1 cellular context compared by ENCODE assay signal in genomic region chr2:101732199-101732598, GRCh38.
A peak's percentile ranks its signal among the peaks of the same experiment; 100 is the strongest.
TF ChIP-seq lines count a peak whose summit lies in the region.

No MANE protein-coding gene starts in this region.

TF ChIP-seq in HEK293, 187 proteins besides CTCF, POLR2A, EP300 and RAD21 (continued from another document and continues in another):
- no peak for TF ChIP-seq ZBTB49 (tag by site-specific recombination; IDR thresholded peaks at IDR 0.05; ENCODE audit: low read depth)
- no peak for TF ChIP-seq KLF1 (tag by site-specific recombination; IDR thresholded peaks at IDR 0.05)
- TF ChIP-seq, protein P1, sequence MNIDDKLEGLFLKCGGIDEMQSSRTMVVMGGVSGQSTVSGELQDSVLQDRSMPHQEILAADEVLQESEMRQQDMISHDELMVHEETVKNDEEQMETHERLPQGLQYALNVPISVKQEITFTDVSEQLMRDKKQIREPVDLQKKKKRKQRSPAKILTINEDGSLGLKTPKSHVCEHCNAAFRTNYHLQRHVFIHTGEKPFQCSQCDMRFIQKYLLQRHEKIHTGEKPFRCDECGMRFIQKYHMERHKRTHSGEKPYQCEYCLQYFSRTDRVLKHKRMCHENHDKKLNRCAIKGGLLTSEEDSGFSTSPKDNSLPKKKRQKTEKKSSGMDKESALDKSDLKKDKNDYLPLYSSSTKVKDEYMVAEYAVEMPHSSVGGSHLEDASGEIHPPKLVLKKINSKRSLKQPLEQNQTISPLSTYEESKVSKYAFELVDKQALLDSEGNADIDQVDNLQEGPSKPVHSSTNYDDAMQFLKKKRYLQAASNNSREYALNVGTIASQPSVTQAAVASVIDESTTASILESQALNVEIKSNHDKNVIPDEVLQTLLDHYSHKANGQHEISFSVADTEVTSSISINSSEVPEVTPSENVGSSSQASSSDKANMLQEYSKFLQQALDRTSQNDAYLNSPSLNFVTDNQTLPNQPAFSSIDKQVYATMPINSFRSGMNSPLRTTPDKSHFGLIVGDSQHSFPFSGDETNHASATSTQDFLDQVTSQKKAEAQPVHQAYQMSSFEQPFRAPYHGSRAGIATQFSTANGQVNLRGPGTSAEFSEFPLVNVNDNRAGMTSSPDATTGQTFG (tag by site-specific recombination; IDR thresholded peaks at IDR 0.05; ENCODE audit: borderline replicate concordance), result no peak
- TF ChIP-seq ZBTB11 (tag by site-specific recombination; conservative IDR thresholded peaks at IDR 0.05; ENCODE audit: low read depth), result no peak
- no peak for TF ChIP-seq ZNF645 (tag by site-specific recombination; IDR thresholded peaks at IDR 0.05)
- TF ChIP-seq ZSCAN18 (tag by site-specific recombination; IDR thresholded peaks at IDR 0.05), result no peak
- TF ChIP-seq ZNF585B (tag by site-specific recombination; IDR thresholded peaks at IDR 0.05), result no peak
- no peak for TF ChIP-seq ZNF248 (tag by site-specific recombination; IDR thresholded peaks at IDR 0.05)
- no peak for TF ChIP-seq ZXDB (tag by site-specific recombination; IDR thresholded peaks at IDR 0.05)
- TF ChIP-seq ZFP41 (tag by site-specific recombination; IDR thresholded peaks at IDR 0.05; ENCODE audit: borderline replicate concordance), result no peak
- TF ChIP-seq ZNF416 (tag by site-specific recombination; IDR thresholded peaks at IDR 0.05), result no peak
- TF ChIP-seq ZNF518A (tag by site-specific recombination; conservative IDR thresholded peaks at IDR 0.05; ENCODE audit: low read depth), result no peak
- TF ChIP-seq HOXD13 (CRISPR knock-in tag; IDR thresholded peaks at IDR 0.05; ENCODE audit: borderline replicate concordance), result no peak
- no peak for TF ChIP-seq ZNF138 (tag by site-specific recombination; IDR thresholded peaks at IDR 0.05; ENCODE audit: borderline replicate concordance)
- TF ChIP-seq ZNF266 (tag by site-specific recombination; IDR thresholded peaks at IDR 0.05; ENCODE audit: low read depth), result no peak
- no peak for TF ChIP-seq ZNF521 (tag by site-specific recombination; IDR thresholded peaks at IDR 0.05)
- TF ChIP-seq ZSCAN23 (tag by site-specific recombination; IDR thresholded peaks at IDR 0.05), result no peak
- TF ChIP-seq HOXA7 (CRISPR knock-in tag; IDR thresholded peaks at IDR 0.05; ENCODE audit: borderline replicate concordance), result no peak
- peak; percentile 31; the same call in 1 of the 2 replicates for TF ChIP-seq ZNF843 (tag by site-specific recombination; IDR thresholded peaks at IDR 0.05)
- peak; percentile 22 for TF ChIP-seq GLIS1 (tag by site-specific recombination; IDR thresholded peaks at IDR 0.05)
- TF ChIP-seq, protein P2, sequence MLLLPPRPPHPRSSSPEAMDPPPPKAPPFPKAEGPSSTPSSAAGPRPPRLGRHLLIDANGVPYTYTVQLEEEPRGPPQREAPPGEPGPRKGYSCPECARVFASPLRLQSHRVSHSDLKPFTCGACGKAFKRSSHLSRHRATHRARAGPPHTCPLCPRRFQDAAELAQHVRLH (tag by site-specific recombination; IDR thresholded peaks at IDR 0.05), result no peak
- TF ChIP-seq ZBTB17 (tag by site-specific recombination; IDR thresholded peaks at IDR 0.05), result no peak
- no peak for TF ChIP-seq ZNF837 (tag by site-specific recombination; IDR thresholded peaks at IDR 0.05)
- TF ChIP-seq, protein P3, sequence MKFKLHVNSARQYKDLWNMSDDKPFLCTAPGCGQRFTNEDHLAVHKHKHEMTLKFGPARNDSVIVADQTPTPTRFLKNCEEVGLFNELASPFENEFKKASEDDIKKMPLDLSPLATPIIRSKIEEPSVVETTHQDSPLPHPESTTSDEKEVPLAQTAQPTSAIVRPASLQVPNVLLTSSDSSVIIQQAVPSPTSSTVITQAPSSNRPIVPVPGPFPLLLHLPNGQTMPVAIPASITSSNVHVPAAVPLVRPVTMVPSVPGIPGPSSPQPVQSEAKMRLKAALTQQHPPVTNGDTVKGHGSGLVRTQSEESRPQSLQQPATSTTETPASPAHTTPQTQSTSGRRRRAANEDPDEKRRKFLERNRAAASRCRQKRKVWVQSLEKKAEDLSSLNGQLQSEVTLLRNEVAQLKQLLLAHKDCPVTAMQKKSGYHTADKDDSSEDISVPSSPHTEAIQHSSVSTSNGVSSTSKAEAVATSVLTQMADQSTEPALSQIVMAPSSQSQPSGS (tag by site-specific recombination; IDR thresholded peaks at IDR 0.05; ENCODE audit: low read depth), result no peak
- TF ChIP-seq ZNF2 (tag by site-specific recombination; IDR thresholded peaks at IDR 0.05), result no peak
- TF ChIP-seq, protein P4, sequence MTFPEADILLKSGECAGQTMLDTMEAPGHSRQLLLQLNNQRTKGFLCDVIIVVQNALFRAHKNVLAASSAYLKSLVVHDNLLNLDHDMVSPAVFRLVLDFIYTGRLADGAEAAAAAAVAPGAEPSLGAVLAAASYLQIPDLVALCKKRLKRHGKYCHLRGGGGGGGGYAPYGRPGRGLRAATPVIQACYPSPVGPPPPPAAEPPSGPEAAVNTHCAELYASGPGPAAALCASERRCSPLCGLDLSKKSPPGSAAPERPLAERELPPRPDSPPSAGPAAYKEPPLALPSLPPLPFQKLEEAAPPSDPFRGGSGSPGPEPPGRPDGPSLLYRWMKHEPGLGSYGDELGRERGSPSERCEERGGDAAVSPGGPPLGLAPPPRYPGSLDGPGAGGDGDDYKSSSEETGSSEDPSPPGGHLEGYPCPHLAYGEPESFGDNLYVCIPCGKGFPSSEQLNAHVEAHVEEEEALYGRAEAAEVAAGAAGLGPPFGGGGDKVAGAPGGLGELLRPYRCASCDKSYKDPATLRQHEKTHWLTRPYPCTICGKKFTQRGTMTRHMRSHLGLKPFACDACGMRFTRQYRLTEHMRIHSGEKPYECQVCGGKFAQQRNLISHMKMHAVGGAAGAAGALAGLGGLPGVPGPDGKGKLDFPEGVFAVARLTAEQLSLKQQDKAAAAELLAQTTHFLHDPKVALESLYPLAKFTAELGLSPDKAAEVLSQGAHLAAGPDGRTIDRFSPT (tag by site-specific recombination; IDR thresholded peaks at IDR 0.05), result no peak
- TF ChIP-seq ZNF624 (tag by site-specific recombination; IDR thresholded peaks at IDR 0.05), result no peak
- TF ChIP-seq BCL11B (tag by site-specific recombination; IDR thresholded peaks at IDR 0.05; ENCODE audit: low read depth), result no peak
- TF ChIP-seq, protein P5, sequence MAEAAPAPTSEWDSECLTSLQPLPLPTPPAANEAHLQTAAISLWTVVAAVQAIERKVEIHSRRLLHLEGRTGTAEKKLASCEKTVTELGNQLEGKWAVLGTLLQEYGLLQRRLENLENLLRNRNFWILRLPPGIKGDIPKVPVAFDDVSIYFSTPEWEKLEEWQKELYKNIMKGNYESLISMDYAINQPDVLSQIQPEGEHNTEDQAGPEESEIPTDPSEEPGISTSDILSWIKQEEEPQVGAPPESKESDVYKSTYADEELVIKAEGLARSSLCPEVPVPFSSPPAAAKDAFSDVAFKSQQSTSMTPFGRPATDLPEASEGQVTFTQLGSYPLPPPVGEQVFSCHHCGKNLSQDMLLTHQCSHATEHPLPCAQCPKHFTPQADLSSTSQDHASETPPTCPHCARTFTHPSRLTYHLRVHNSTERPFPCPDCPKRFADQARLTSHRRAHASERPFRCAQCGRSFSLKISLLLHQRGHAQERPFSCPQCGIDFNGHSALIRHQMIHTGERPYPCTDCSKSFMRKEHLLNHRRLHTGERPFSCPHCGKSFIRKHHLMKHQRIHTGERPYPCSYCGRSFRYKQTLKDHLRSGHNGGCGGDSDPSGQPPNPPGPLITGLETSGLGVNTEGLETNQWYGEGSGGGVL (tag by site-specific recombination; IDR thresholded peaks at IDR 0.05), result no peak
- no peak for TF ChIP-seq ZNF146 (tag by site-specific recombination; IDR thresholded peaks at IDR 0.05)
- no peak for TF ChIP-seq ZNF791 (tag by site-specific recombination; IDR thresholded peaks at IDR 0.05)
- TF ChIP-seq OVOL3 (tag by site-specific recombination; IDR thresholded peaks at IDR 0.05), result no peak
- no peak for TF ChIP-seq ZNF433 (tag by site-specific recombination; IDR thresholded peaks at IDR 0.05; ENCODE audit: low read depth)
